ENCODE assay signal across 19 cellular contexts in the genomic region with DNA sequence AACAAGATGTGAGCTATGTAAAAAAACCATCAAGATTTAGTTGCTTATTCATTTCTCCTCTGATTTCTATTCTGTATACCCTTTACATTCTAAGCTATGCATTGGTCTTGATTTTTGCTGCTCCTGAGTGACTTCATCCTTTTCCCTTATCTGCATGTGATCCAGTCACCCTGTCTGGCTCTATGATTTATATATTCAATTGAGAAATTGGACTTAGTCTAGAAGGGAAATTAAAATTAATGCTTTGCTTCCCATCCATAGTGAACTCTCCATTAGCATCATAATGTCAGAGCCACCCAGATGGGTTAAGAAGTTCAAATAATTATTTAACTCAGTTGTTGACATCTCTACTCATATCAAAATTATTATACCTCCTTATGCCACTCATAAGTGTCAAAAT.
"Had no signal": no experiment of that assay in that cellular context is flagged by ENCODE, and none has a peak within 500 bp of the region (broad histone marks: within the 10 kb centered on the region; RNA-seq: fewer than 3 reads in every experiment).

No MANE protein-coding gene starts in this region.

- ATAC-seq: HepG2, Panc1, PC-3 had no signal

- DNase-seq: IMR-90, Kasumi-1, MM.1S, NCI-H1092 treated with DMSO at 0.1 percent for 48 hours, NCI-H1436, NCI-H187, NCI-H2029, NCI-H2081 treated with DMSO at 0.1 percent for 48 hours, NCI-H2171, NCI-H226, NCI-H446, NCI-H510A, NCI-H524 treated with DMSO at 0.1 percent for 48 hours, NCI-H69, NCI-H774, PC-3, SHP77 had no signal
